20 cellular contexts compared by ENCODE assay signal in the genomic region with DNA sequence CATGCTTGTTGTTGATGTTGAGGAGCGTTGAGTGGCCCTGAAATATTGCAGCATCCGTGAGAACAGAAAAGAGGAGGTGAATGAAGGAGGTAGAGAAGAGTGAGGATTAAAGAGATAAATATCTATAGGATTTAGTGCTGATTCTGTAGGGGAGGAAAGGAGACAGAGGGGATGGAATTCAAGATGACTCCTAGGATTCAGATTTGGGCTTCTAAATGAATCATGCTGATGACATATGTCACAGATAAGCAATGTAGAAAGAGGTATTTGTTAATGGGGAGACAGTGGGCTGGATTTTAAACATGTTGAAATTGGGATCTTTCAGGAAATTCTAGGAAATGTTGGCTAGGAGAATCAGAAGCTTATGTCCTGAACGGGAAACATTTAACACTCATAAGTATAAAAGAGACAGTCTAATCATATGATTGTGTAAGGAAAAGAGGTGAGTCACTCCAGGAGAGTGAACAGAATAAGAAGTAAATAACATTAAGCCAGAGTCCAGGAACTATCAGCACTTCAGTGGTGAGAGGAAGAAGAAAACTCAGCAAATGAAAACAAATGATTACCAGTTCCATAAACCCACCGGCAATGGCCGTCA. TPM values are rescaled to one million over a fixed set of nuclear protein-coding genes. Genes with fewer than 3 reads are reported as not detected.
DNase-seq lines count a peak whose midpoint lies in the region; ATAC-seq and TF ChIP-seq lines count a peak whose summit lies in the region.
"Had no signal": no experiment of that assay in that cellular context is flagged by ENCODE, and none has a peak within 500 bp of the region (broad histone marks: within the 10 kb centered on the region; RNA-seq: fewer than 3 reads in every experiment).

No MANE protein-coding gene starts in this region.

- H3K4me3 ChIP-seq in RWPE2 (ENCODE audit: severe bottlenecking) (no peak overlapping the region), epithelial cell of esophagus (ENCODE audit: low read length) (no peak overlapping the region), mucosa of descending colon (no peak overlapping the region)
- H3K4me3 ChIP-seq: BLaER1 treated with 17β-estradiol and CSF1 and Interleukin-3, amounts not matched to agents 10 nM and 100 nM had no signal

- H3K4me1 ChIP-seq in RWPE2 (ENCODE audit: insufficient read depth, poor library complexity, severe bottlenecking) = no peaks in the 10 kb centered on the region
- H3K4me1 ChIP-seq in mucosa of descending colon (ENCODE audit: low read depth) = no peaks in the 10 kb centered on the region

- intact Hi-C loops in mucosa of descending colon (cut with DNase I, micrococcal nuclease) (no loop called here), head of caudate nucleus (cut with DNase I) (no loop called here)

- no peak overlapping the region for H3K27ac ChIP-seq in RWPE2 (ENCODE audit: poor library complexity, severe bottlenecking)
- H3K27ac ChIP-seq: BLaER1 treated with 17β-estradiol and CSF1 and Interleukin-3, amounts not matched to agents 10 nM and 100 nM had no signal

- ATAC-seq in RWPE2 (ENCODE audit: low read depth) (peak; percentile 93), mucosa of descending colon (peak; percentile 18), GM18907 (IDR thresholded peaks at IDR 0.05; ENCODE audit: unreplicated experiment) (no peak)
- ATAC-seq: activated T-cell treated with anti-CD3 and anti-CD28 coated beads, Interleukin-2, amount 50 U/mL, for 4 hours; Panc1 had no signal

- H3K36me3 ChIP-seq in RWPE2 (ENCODE audit: low read depth) (no peaks in the 10 kb centered on the region), mucosa of descending colon (ENCODE audit: low read depth) (no peaks in the 10 kb centered on the region)
- H3K36me3 ChIP-seq: BLaER1 treated with 17β-estradiol and CSF1 and Interleukin-3, amounts not matched to agents 10 nM and 100 nM had no signal

- H3K27me3 ChIP-seq in RWPE2 (ENCODE audit: insufficient read depth, poor library complexity, severe bottlenecking) = no peaks in the 10 kb centered on the region
- H3K27me3 ChIP-seq: BLaER1 treated with 17β-estradiol and CSF1 and Interleukin-3, amounts not matched to agents 10 nM and 100 nM had no signal

- peak; percentile 33 for DNase-seq in EL
- DNase-seq in RWPE2 (ENCODE audit: low spot score) = no peak
- peak; percentile 56 for DNase-seq in epithelial cell of esophagus (ENCODE audit: low read depth)
- no peak for DNase-seq in mucosa of descending colon
- no peak for DNase-seq in mesenteric fat pad (ENCODE audit: low spot score)
- no peak for DNase-seq in head of caudate nucleus
- DNase-seq in HT-29 (ENCODE audit: low spot score) = no peak
- DNase-seq: activated CD4-positive, alpha-beta T cell treated with anti-CD3 and anti-CD28 coated beads, Interleukin-2, amount 50 U/mL, for 48 hours; activated T-cell treated with anti-CD3 and anti-CD28 coated beads, Interleukin-2, amount 50 U/mL, for 4 hours; DMS 273 treated with DMSO at 0.1 percent for 48 hours; endodermal cell; islet precursor cell; mesendoderm; NCI-H2107; NCI-H748 treated with DMSO at 0.1 percent for 48 hours; retina; stimulated activated CD4-positive, alpha-beta T cell treated with anti-CD3 and anti-CD28 coated beads, Interleukin-1b, Interleukin-23, amount 100 ng/mL, for 48 hours had no signal

- TF ChIP-seq CTCF in RWPE2 (IDR thresholded peaks at IDR 0.05; ENCODE audit: poor library complexity, severe bottlenecking) = no peak
- no peak for TF ChIP-seq CTCF in epithelial cell of esophagus (IDR thresholded peaks at IDR 0.05; ENCODE audit: insufficient read depth, low read depth, low read length, missing control alignments)
- TF ChIP-seq CTCF in mucosa of descending colon (IDR thresholded peaks at IDR 0.05) = no peak

- H3K9me3 ChIP-seq in RWPE2 (ENCODE audit: severe bottlenecking) (no peaks in the 10 kb centered on the region), mucosa of descending colon (no peaks in the 10 kb centered on the region)
- H3K9me3 ChIP-seq: BLaER1 treated with 17β-estradiol and CSF1 and Interleukin-3, amounts not matched to agents 10 nM and 100 nM had no signal

RNA-seq across cellular contexts. Expression of a gene that starts 58.1 kb away (rescaled TPM):
- total RNA-seq in mucosa of descending colon = 1 to 10 TPM in 2 of 3 donors, under 1 TPM in 1; 0.41 to 1.3 (median 1.1) TPM
- total RNA-seq in mesenteric fat pad = 3.3 TPM
- not detected in 2 replicates for total RNA-seq in HT-29 (2014; rRNA removed; shearing (Covaris generic))
- total RNA-seq: activated T-cell treated with anti-CD3 and anti-CD28 coated beads, Interleukin-2, amount 50 U/mL, for 4 hours had no signal

Comparison
In these comparisons a context has a peak if more than half of its experiments do, and no peak if none do; other contexts are left out.
1. DNase-seq: peak in EL (single experiment) and epithelial cell of esophagus (single experiment); none in RWPE2 (single experiment), mucosa of descending colon (0 of 3), mesenteric fat pad (single experiment), head of caudate nucleus (0 of 42) and HT-29 (single experiment).